1 cellular context compared by ENCODE assay signal in the genomic region with DNA sequence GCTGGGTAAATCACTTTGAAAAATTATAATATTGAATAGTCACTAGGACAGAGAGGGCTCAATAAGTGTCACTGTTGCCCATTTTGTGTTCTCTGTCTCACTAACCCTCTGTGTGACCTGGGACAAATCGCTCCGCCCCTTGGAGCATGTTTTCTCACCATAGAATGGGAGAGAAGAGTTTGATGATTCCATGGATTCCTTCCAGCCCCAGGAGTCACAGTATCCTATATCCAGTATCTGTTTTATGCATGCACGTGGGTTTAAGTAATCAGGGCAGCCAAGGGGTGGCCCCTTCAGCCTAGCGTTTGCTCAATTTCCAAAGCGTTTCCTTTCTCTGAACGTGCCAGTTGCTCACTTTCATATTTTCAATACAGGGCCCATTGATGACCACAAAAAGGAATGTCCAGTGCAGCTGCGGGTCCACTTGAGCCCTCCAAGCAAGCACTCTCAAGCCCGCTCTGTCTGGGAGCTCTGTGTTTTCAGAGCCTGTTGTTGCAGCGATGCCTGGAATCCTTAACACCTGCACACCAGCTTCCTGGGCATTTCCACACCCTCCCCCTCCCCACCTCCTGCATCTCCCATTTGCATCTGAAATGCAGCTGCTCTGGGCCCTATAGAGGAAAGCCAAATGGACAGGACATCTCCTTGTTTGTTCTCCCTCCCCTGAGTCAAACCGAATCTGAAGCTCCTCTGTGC.
TF ChIP-seq lines count a peak whose summit lies in the region.

No MANE protein-coding gene starts in this region.

TF ChIP-seq in WTC11, 78 proteins besides CTCF, POLR2A, EP300 and RAD21 (continued from another document):
- no peak for TF ChIP-seq PREB (CRISPR knock-in tag; IDR thresholded peaks at IDR 0.05; ENCODE audit: borderline replicate concordance)
- TF ChIP-seq, protein P1, sequence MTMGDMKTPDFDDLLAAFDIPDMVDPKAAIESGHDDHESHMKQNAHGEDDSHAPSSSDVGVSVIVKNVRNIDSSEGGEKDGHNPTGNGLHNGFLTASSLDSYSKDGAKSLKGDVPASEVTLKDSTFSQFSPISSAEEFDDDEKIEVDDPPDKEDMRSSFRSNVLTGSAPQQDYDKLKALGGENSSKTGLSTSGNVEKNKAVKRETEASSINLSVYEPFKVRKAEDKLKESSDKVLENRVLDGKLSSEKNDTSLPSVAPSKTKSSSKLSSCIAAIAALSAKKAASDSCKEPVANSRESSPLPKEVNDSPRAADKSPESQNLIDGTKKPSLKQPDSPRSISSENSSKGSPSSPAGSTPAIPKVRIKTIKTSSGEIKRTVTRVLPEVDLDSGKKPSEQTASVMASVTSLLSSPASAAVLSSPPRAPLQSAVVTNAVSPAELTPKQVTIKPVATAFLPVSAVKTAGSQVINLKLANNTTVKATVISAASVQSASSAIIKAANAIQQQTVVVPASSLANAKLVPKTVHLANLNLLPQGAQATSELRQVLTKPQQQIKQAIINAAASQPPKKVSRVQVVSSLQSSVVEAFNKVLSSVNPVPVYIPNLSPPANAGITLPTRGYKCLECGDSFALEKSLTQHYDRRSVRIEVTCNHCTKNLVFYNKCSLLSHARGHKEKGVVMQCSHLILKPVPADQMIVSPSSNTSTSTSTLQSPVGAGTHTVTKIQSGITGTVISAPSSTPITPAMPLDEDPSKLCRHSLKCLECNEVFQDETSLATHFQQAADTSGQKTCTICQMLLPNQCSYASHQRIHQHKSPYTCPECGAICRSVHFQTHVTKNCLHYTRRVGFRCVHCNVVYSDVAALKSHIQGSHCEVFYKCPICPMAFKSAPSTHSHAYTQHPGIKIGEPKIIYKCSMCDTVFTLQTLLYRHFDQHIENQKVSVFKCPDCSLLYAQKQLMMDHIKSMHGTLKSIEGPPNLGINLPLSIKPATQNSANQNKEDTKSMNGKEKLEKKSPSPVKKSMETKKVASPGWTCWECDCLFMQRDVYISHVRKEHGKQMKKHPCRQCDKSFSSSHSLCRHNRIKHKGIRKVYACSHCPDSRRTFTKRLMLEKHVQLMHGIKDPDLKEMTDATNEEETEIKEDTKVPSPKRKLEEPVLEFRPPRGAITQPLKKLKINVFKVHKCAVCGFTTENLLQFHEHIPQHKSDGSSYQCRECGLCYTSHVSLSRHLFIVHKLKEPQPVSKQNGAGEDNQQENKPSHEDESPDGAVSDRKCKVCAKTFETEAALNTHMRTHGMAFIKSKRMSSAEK (CRISPR knock-in tag; IDR thresholded peaks at IDR 0.05; ENCODE audit: borderline replicate concordance) = no peak
- no peak for TF ChIP-seq JUN (CRISPR knock-in tag; IDR thresholded peaks at IDR 0.05)
- no peak for TF ChIP-seq SOX15 (CRISPR knock-in tag; IDR thresholded peaks at IDR 0.05)
- TF ChIP-seq ZNF232 (CRISPR knock-in tag; IDR thresholded peaks at IDR 0.05) = no peak; the same call in 1 of the 2 replicates
- TF ChIP-seq OVOL2 (CRISPR knock-in tag; IDR thresholded peaks at IDR 0.05; ENCODE audit: borderline replicate concordance) = no peak
- TF ChIP-seq, protein P2, sequence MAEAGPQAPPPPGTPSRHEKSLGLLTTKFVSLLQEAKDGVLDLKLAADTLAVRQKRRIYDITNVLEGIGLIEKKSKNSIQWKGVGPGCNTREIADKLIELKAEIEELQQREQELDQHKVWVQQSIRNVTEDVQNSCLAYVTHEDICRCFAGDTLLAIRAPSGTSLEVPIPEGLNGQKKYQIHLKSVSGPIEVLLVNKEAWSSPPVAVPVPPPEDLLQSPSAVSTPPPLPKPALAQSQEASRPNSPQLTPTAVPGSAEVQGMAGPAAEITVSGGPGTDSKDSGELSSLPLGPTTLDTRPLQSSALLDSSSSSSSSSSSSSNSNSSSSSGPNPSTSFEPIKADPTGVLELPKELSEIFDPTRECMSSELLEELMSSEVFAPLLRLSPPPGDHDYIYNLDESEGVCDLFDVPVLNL (CRISPR knock-in tag; IDR thresholded peaks at IDR 0.05; ENCODE audit: borderline replicate concordance, low read depth) = no peak
- no peak for TF ChIP-seq ZNF121 (CRISPR knock-in tag; IDR thresholded peaks at IDR 0.05)
- TF ChIP-seq, protein P3, sequence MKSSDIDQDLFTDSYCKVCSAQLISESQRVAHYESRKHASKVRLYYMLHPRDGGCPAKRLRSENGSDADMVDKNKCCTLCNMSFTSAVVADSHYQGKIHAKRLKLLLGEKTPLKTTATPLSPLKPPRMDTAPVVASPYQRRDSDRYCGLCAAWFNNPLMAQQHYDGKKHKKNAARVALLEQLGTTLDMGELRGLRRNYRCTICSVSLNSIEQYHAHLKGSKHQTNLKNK (CRISPR knock-in tag; IDR thresholded peaks at IDR 0.05) = no peak
- TF ChIP-seq NR1H2 (CRISPR knock-in tag; IDR thresholded peaks at IDR 0.05) = no peak
- no peak for TF ChIP-seq RELA (CRISPR knock-in tag; IDR thresholded peaks at IDR 0.05; ENCODE audit: borderline replicate concordance)
- TF ChIP-seq ZNF396 (CRISPR knock-in tag; IDR thresholded peaks at IDR 0.05; ENCODE audit: borderline replicate concordance) = no peak
